In the genomic region with DNA sequence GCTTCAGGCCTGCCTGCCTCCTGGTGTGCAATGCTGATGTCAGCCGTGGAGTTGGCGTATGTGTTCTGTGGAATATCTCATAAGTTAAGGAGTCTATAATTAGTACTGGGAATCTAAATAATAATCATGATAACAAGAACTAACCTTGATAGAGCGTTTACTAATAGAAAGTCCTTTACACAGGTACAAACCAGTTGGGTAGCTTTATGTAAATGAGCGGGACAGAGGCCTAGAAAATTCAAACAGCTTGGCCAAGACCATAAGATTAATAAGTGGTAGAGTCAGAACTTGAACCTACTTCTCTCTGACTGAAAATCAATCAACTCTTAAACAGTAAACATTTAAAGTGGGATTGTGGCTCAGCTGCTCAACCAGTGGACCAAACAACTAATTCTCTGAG, we compare ENCODE assay signal across 26 cellular contexts.
"Had no signal": no experiment of that assay in that cellular context is flagged by ENCODE, and none has a peak within 500 bp of the region (broad histone marks: within the 10 kb centered on the region; RNA-seq: fewer than 3 reads in every experiment).

No MANE protein-coding gene starts in this region.

- DNase-seq: stimulated activated CD4-positive, alpha-beta T cell treated with anti-CD3 and anti-CD28 coated beads, Interleukin-2, amount 100 ng/mL, for 48 hours; stimulated activated CD4-positive, alpha-beta T cell treated with anti-CD3 and anti-CD28 coated beads, Interleukin-4, amount 100 ng/mL, for 1 hour; stimulated activated CD4-positive, alpha-beta T cell treated with anti-CD3 and anti-CD28 coated beads, Interleukin-4, amount 100 ng/mL, for 24 hours; stimulated activated CD4-positive, alpha-beta T cell treated with anti-CD3 and anti-CD28 coated beads, Interleukin-4, amount 100 ng/mL, for 4 hours; stimulated activated CD8-positive, alpha-beta memory T cell treated with anti-CD3 and anti-CD28 coated beads, Interleukin-4, amount 100 ng/mL, for 48 hours; stimulated activated naive B cell treated with anti-CD40 and anti-IgM and Interleukin-4, amounts not matched to agents 10 μg/mL and 1 μg/mL and 100 μg/mL, for 72 hours; stimulated activated naive CD4-positive, alpha-beta T cell; stimulated activated naive CD4-positive, alpha-beta T cell treated with Interleukin-2 at 50 U/mL for 16 hours; stimulated activated naive CD8-positive, alpha-beta T cell treated with anti-CD3 and anti-CD28 coated beads, Interleukin-15, amount 100 ng/mL, for 72 hours; stimulated activated naive CD8-positive, alpha-beta T cell treated with anti-CD3 and anti-CD28 coated beads, Interleukin-15, Interleukin-2, amounts not matched to agents 100 U/mL and 50 U/mL, for 24 hours; substantia nigra; testis; thyroid gland; tibial artery; transverse colon; trophoblast cell; upper lobe of left lung; upper lobe of right lung; uterus had no signal

- H3K4me1 ChIP-seq: suprapubic skin, testis, thyroid gland, tibial nerve, transverse colon, upper lobe of left lung, upper lobe of right lung, uterus, vagina had no signal

- H3K27ac ChIP-seq: suprapubic skin, testis, thoracic aorta, thyroid gland, tibial artery, tibial nerve, transverse colon, upper lobe of left lung, upper lobe of right lung, uterus, vagina had no signal

- ATAC-seq: stimulated activated effector memory CD8-positive, alpha-beta T cell treated with anti-CD3 and anti-CD28 coated beads, Interleukin-12 subunit alpha, Interleukin-12 subunit beta, amount 100 ng/mL, for 72 hours; stimulated activated memory B cell treated with anti-CD40 and anti-IgM and Interleukin-4, amounts not matched to agents 10 μg/mL and 1 μg/mL and 100 μg/mL, for 72 hours; stimulated activated naive B cell treated with anti-CD40 and anti-IgM and Interleukin-4, amounts not matched to agents 10 μg/mL and 1 μg/mL and 100 μg/mL, for 72 hours; stimulated activated naive CD8-positive, alpha-beta T cell treated with anti-CD3 and anti-CD28 coated beads, Interleukin-15, amount 100 ng/mL, for 72 hours; stimulated activated naive CD8-positive, alpha-beta T cell treated with anti-CD3 and anti-CD28 coated beads, Interleukin-15, Interleukin-2, amounts not matched to agents 100 U/mL and 50 U/mL, for 24 hours; upper lobe of right lung had no signal

- H3K27me3 ChIP-seq: suprapubic skin, testis, thyroid gland, tibial artery, tibial nerve, transverse colon, upper lobe of left lung, upper lobe of right lung, uterus, vagina had no signal

- H3K4me3 ChIP-seq: suprapubic skin, testis, thoracic aorta, thyroid gland, tibial artery, tibial nerve, transverse colon, upper lobe of left lung, upper lobe of right lung, uterus, vagina had no signal

- H3K36me3 ChIP-seq: suprapubic skin, thoracic aorta, thyroid gland, tibial artery, tibial nerve, transverse colon, upper lobe of left lung, upper lobe of right lung, uterus, vagina had no signal

- FAIRE-seq: urothelium cell line had no signal

- H3K9me3 ChIP-seq: suprapubic skin, testis, thoracic aorta, thyroid gland, tibial artery, tibial nerve, transverse colon, upper lobe of left lung, upper lobe of right lung, uterus, vagina had no signal
